ENCODE assay signal across 14 cellular contexts in the genomic region with DNA sequence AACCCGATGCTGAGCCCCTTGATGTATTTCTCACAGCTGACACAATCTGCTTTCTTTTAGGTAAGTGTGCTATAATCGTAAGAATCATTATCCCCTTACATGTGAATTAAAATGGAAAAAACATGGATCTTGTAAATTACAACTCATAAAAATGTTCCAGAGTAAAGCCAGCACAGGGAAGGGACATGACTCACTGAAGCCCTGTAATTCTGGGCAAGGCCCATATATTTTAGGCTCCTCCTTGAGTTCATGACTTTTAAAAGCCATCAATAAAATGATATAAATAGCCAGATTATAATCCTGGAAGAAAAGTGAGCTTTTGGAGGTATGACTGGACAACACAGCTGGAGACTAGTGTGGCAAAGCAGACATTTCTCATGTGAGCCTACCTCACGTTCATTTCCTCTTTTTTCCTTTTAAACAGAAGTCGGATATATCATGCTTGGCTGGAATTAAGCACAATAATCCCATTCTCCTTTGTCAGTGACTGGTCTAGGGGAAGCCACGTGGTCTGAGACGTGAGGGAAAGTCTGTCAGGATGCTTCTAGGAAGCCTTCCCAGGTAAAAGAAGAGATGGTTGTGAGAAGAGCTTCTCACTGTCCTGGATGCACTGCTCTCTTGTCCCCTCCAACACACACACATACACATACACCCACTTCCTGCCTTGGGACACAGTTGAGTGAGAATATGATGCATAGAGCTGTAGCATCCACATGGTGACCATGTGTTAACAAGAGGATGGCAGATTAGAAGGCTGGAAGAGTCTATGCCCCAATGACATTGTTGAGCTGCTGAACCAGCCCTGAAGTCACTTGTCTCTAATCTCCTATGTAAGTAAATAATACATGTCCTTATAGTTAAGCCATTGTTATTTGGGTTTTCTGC.
DNase-seq lines count a peak whose midpoint lies in the region; ATAC-seq, FAIRE-seq and TF ChIP-seq lines count a peak whose summit lies in the region.
"Had no signal": no experiment of that assay in that cellular context is flagged by ENCODE, and none has a peak within 500 bp of the region (broad histone marks: within the 10 kb centered on the region; RNA-seq: fewer than 3 reads in every experiment).

No MANE protein-coding gene starts in this region.

- peaks cover 10% of the 10 kb centered on the region for H3K4me1 Mint-ChIP-seq in Calu3 (ENCODE audit: low read depth, unreplicated experiment)
- H3K4me1 Mint-ChIP-seq in activated T-cell treated with anti-CD3 and anti-CD28 coated beads, Interleukin-2, amount 50 U/mL, for 4 hours (ENCODE audit: low read depth): no peaks in the 10 kb centered on the region
- H3K4me1 Mint-ChIP-seq: stimulated activated naive CD8-positive, alpha-beta T cell treated with anti-CD3 and anti-CD28 coated beads, Interleukin-15, amount 100 ng/mL, for 72 hours had no signal

- no peak for ATAC-seq in HG03025 (IDR thresholded peaks at IDR 0.05; ENCODE audit: low FRiP score, unreplicated experiment)
- ATAC-seq in activated T-cell treated with anti-CD3 and anti-CD28 coated beads, Interleukin-2, amount 50 U/mL, for 4 hours: no peak
- ATAC-seq: CD8-positive, alpha-beta T cell; stimulated activated naive CD8-positive, alpha-beta T cell treated with anti-CD3 and anti-CD28 coated beads, Interleukin-15, amount 100 ng/mL, for 72 hours had no signal

- no peak overlapping the region for H3K4me3 Mint-ChIP-seq in Calu3 (ENCODE audit: low read depth, unreplicated experiment)
- no peak overlapping the region for H3K4me3 Mint-ChIP-seq in activated T-cell treated with anti-CD3 and anti-CD28 coated beads, Interleukin-2, amount 50 U/mL, for 4 hours
- H3K4me3 Mint-ChIP-seq: activated T-cell treated with anti-CD3 and anti-CD28 coated beads, Interleukin-2, amount 50 U/mL, for 24 hours; CD8-positive, alpha-beta T cell; stimulated activated naive CD8-positive, alpha-beta T cell treated with anti-CD3 and anti-CD28 coated beads, Interleukin-15, amount 100 ng/mL, for 72 hours had no signal

- H3K27me3 ChIP-seq in adrenal gland (no peaks in the 10 kb centered on the region), right atrium auricular region (no peaks in the 10 kb centered on the region), smooth muscle cell (ENCODE audit: low read depth) (no peaks in the 10 kb centered on the region)

- no peaks in the 10 kb centered on the region for H3K9me3 ChIP-seq in adrenal gland (replicated peaks in 1 of 3)
- H3K9me3 ChIP-seq in right atrium auricular region: no peaks in the 10 kb centered on the region
- H3K9me3 ChIP-seq in smooth muscle cell (replicated peaks; ENCODE audit: low read depth): no peaks in the 10 kb centered on the region

- no peak overlapping the region for H3K27ac Mint-ChIP-seq in Calu3 (ENCODE audit: unreplicated experiment)
- H3K27ac Mint-ChIP-seq: activated T-cell treated with anti-CD3 and anti-CD28 coated beads, Interleukin-2, amount 50 U/mL, for 24 hours; CD8-positive, alpha-beta T cell; stimulated activated naive CD8-positive, alpha-beta T cell treated with anti-CD3 and anti-CD28 coated beads, Interleukin-15, amount 100 ng/mL, for 72 hours had no signal

- no peaks in the 10 kb centered on the region for H3K9me3 Mint-ChIP-seq in Calu3 (ENCODE audit: low read depth, unreplicated experiment)
- H3K9me3 Mint-ChIP-seq in activated T-cell treated with anti-CD3 and anti-CD28 coated beads, Interleukin-2, amount 50 U/mL, for 4 hours: no peaks in the 10 kb centered on the region
- H3K9me3 Mint-ChIP-seq: activated T-cell treated with anti-CD3 and anti-CD28 coated beads, Interleukin-2, amount 50 U/mL, for 24 hours; CD8-positive, alpha-beta T cell had no signal

- H3K36me3 ChIP-seq in adrenal gland (replicated peaks in 1 of 2) (no peaks in the 10 kb centered on the region), right atrium auricular region (no peaks in the 10 kb centered on the region), smooth muscle cell (ENCODE audit: low read depth) (no peaks in the 10 kb centered on the region)

- intact Hi-C loops in adrenal gland (cut with DNase I) (no loop called here), Calu3 (cut with micrococcal nuclease; ENCODE audit: unreplicated experiment) (no loop called here)

- no peak overlapping the region for H2AFZ ChIP-seq in smooth muscle cell (ENCODE audit: low read depth)

- CTCF ChIA-PET in Calu3 (lab: Charles Lee): interaction anchor here (0.6 kb wide), 1 partner anchor 338 kb away, joined by 3 read pairs; no protein-coding TSS in a partner anchor

- no peaks in the 10 kb centered on the region for H4K20me1 ChIP-seq in smooth muscle cell (ENCODE audit: low read depth)

- no peaks in the 10 kb centered on the region for H3K36me3 Mint-ChIP-seq in Calu3 (ENCODE audit: insufficient read depth, unreplicated experiment)
- H3K36me3 Mint-ChIP-seq in activated T-cell treated with anti-CD3 and anti-CD28 coated beads, Interleukin-2, amount 50 U/mL, for 4 hours (ENCODE audit: insufficient read depth): peaks cover 16% of the 10 kb centered on the region

- DNase-seq in GM12891 (ENCODE audit: insufficient read length, low spot score) (no peak), adrenal gland (peak in 1 of 7 donors; percentile 9), right atrium auricular region (ENCODE audit: low spot score) (no peak), smooth muscle cell (lab: John Stamatoyannopoulos, UW; ENCODE audit: unreplicated experiment) (no peak), Calu3 (no peak), DMS 273 (lab: John Stamatoyannopoulos, UW; ENCODE audit: unreplicated experiment) (no peak)
- DNase-seq in activated T-cell treated with anti-CD3 and anti-CD28 coated beads, Interleukin-2, amount 50 U/mL, for 4 hours: no peak
- DNase-seq: activated T-cell treated with anti-CD3 and anti-CD28 coated beads, Interleukin-2, amount 50 U/mL, for 24 hours; CD8-positive, alpha-beta T cell; cerebellar nuclear complex; NCI-H1092; OCI-M1; stimulated activated naive CD8-positive, alpha-beta T cell treated with anti-CD3 and anti-CD28 coated beads, Interleukin-15, amount 100 ng/mL, for 72 hours had no signal

- H3K27ac ChIP-seq in adrenal gland: peak overlapping the region in 4 of 5 donors; percentile 6 to 73 (median 50)
- H3K27ac ChIP-seq in right atrium auricular region: peak overlapping the region; percentile 48 to 85
- H3K27ac ChIP-seq in smooth muscle cell (ENCODE audit: low read depth): peak overlapping the region; percentile 92

- peak overlapping the region; percentile 71 for H3K4me2 ChIP-seq in smooth muscle cell

- no peak for TF ChIP-seq POLR2A in GM12891 (IDR thresholded peaks at IDR 0.05; ENCODE audit: low read depth, low read length)
- no peak for TF ChIP-seq POLR2A in adrenal gland (IDR thresholded peaks at IDR 0.05)

- 79 to 82% (median 80%) methylated on average over 6 of the region's 6 CpGs for WGBS in adrenal gland, 4 donors
- 25% methylated on average over 6 of the region's 6 CpGs for WGBS in smooth muscle cell (ENCODE audit: low lambda C conversion rate)

- no peaks in the 10 kb centered on the region for H3K27me3 Mint-ChIP-seq in Calu3 (ENCODE audit: unreplicated experiment)
- H3K27me3 Mint-ChIP-seq in activated T-cell treated with anti-CD3 and anti-CD28 coated beads, Interleukin-2, amount 50 U/mL, for 4 hours (ENCODE audit: low read depth): no peaks in the 10 kb centered on the region
- H3K27me3 Mint-ChIP-seq: activated T-cell treated with anti-CD3 and anti-CD28 coated beads, Interleukin-2, amount 50 U/mL, for 24 hours; stimulated activated naive CD8-positive, alpha-beta T cell treated with anti-CD3 and anti-CD28 coated beads, Interleukin-15, amount 100 ng/mL, for 72 hours had no signal

- H3K4me3 ChIP-seq in adrenal gland (no peak overlapping the region), right atrium auricular region (no peak overlapping the region), smooth muscle cell (no peak overlapping the region)

- no peaks in the 10 kb centered on the region for H3K79me2 ChIP-seq in smooth muscle cell (ENCODE audit: low read depth)

- peak; percentile 55 for FAIRE-seq in GM12891 (lab: Jason Lieb, UNC)

- H3K4me1 ChIP-seq in adrenal gland (replicated peaks in 1 of 2) (peaks cover 0 to 11% of the 10 kb centered on the region in 2 donors), right atrium auricular region (peaks cover 0 to 22% of the 10 kb centered on the region in 2 donors), smooth muscle cell (ENCODE audit: low read depth) (peaks cover 9% of the 10 kb centered on the region)

- no TSS peak for BruUV-seq in Calu3 (replicated peaks; lab: Mats Ljungman, UMichigan)

- peaks cover 25% of the 10 kb centered on the region for H3F3A ChIP-seq in smooth muscle cell (ENCODE audit: low read depth)

- peak overlapping the region; percentile 16 for H3K9ac ChIP-seq in smooth muscle cell (ENCODE audit: low read depth)

- TF ChIP-seq CTCF in adrenal gland (IDR thresholded peaks at IDR 0.05): no peak
- no peak for TF ChIP-seq CTCF in right atrium auricular region (IDR thresholded peaks at IDR 0.05)
- TF ChIP-seq CTCF in smooth muscle cell (IDR thresholded peaks at IDR 0.05; ENCODE audit: borderline replicate concordance, insufficient read depth, poor library complexity, severe bottlenecking): no peak
- no peak for TF ChIP-seq CTCF in Calu3 (IDR thresholded peaks at IDR 0.05; ENCODE audit: unreplicated experiment)

TF ChIP-seq in GM12891, 5 proteins besides CTCF, POLR2A, EP300 and RAD21:
- TF ChIP-seq SPI1 (IDR thresholded peaks at IDR 0.05; ENCODE audit: low read depth, low read length): peak; percentile 46
- no peak for TF ChIP-seq POLR2AphosphoS5 (IDR thresholded peaks at IDR 0.05; ENCODE audit: low read depth, low read length)
- no peak for TF ChIP-seq TAF1 (IDR thresholded peaks at IDR 0.05; ENCODE audit: low read depth, low read length)
